ENCODE assay signal across 9 cellular contexts in the genomic region with DNA sequence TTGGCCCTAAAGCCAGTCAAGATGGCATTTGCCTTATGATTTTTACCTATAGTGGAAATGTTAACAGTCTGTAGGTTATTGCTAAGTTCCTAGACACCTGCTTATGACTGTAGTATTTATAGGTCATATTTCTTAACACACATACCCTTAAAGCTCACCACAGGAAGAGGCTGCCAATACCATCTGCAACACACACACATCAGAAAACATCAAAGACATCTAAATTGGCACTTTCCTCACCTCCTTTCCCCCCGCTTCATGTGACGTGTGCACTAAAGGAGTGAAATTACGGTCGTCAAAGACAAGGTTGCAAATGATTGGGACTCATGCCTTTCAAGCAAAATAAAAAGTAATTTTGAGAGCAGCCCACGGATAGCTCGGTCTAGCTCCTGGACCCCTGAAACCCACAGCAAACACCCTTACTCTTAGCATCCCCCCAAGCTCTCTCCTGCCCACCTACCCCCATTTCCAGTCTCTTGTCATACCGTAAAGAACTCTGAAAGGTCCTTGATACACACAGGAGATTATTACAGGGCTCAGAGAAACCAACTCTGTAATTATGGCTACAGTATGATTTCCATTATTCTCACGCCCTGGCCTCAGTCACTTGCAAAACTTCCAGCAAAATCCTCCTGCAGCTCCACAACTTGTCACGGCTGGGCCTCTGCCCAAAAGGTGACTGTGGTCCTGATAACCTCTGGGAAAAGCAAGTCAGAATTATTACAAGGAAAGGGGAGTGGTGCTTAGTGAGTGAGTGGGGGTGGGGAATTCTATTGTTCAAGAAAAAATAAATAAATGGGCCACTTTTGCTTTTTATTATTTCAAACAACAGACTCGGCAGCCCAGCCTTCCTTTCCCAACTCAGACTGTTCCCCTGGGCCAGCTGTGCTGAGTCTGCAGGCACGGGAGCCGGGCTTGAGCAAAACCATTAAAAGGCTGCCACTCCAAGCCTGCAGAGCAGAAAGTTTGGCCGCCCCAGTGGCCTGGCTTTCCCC.
DNase-seq lines count a peak whose midpoint lies in the region; ATAC-seq and TF ChIP-seq lines count a peak whose summit lies in the region.
"Had no signal": no experiment of that assay in that cellular context is flagged by ENCODE, and none has a peak within 500 bp of the region (broad histone marks: within the 10 kb centered on the region; RNA-seq: fewer than 3 reads in every experiment).

No MANE protein-coding gene starts in this region.

- H3K9me3 Mint-ChIP-seq in activated naive CD4-positive, alpha-beta T cell treated with anti-CD3 and anti-CD28 coated beads for 36 hours: no peaks in the 10 kb centered on the region
- H3K9me3 Mint-ChIP-seq in activated naive CD8-positive, alpha-beta T cell treated with anti-CD3 and anti-CD28 coated beads for 36 hours: no peaks in the 10 kb centered on the region
- H3K9me3 Mint-ChIP-seq in HFFc6: no peaks in the 10 kb centered on the region

- no peaks in the 10 kb centered on the region for H3K27me3 Mint-ChIP-seq in activated naive CD4-positive, alpha-beta T cell treated with anti-CD3 and anti-CD28 coated beads for 36 hours (ENCODE audit: low read depth)
- no peaks in the 10 kb centered on the region for H3K27me3 Mint-ChIP-seq in activated naive CD8-positive, alpha-beta T cell treated with anti-CD3 and anti-CD28 coated beads for 36 hours
- H3K27me3 Mint-ChIP-seq in HFFc6 (ENCODE audit: insufficient read depth): peaks cover 36% of the 10 kb centered on the region

- TF ChIP-seq POLR2A in testis (IDR thresholded peaks at IDR 0.05): no peak

- ATAC-seq in left colon: peak; percentile 48

- H3K36me3 Mint-ChIP-seq in activated naive CD4-positive, alpha-beta T cell treated with anti-CD3 and anti-CD28 coated beads for 36 hours (ENCODE audit: low read depth): no peaks in the 10 kb centered on the region
- H3K36me3 Mint-ChIP-seq in activated naive CD8-positive, alpha-beta T cell treated with anti-CD3 and anti-CD28 coated beads for 36 hours: no peaks in the 10 kb centered on the region
- no peaks in the 10 kb centered on the region for H3K36me3 Mint-ChIP-seq in HFFc6 (ENCODE audit: low read depth)

- H3K4me3 Mint-ChIP-seq in activated naive CD4-positive, alpha-beta T cell treated with anti-CD3 and anti-CD28 coated beads for 36 hours: peak overlapping the region; percentile 19
- peak overlapping the region; percentile 47 for H3K4me3 Mint-ChIP-seq in activated naive CD8-positive, alpha-beta T cell treated with anti-CD3 and anti-CD28 coated beads for 36 hours
- no peak overlapping the region for H3K4me3 Mint-ChIP-seq in HFFc6

- intact Hi-C loops in activated naive CD4-positive, alpha-beta T cell treated with anti-CD3 and anti-CD28 coated beads for 36 hours (cut with micrococcal nuclease): loop anchor here (1.0 to 5.0 kb wide), 8 partner anchors 25 to 596 kb away; partner anchors contain the start of genes CHCHD3 and PLXNA4
- intact Hi-C loops in left colon (cut with DNase I, micrococcal nuclease) (no loop called here), testis (cut with DNase I; ENCODE audit: low total_unique reads) (loop anchor here (10.0 kb wide), 1 partner anchor 81 kb away; no protein-coding TSS in a partner anchor)

- H3K27me3 ChIP-seq in testis: no peaks in the 10 kb centered on the region

- peak; percentile 77 for DNase-seq in activated naive CD4-positive, alpha-beta T cell treated with anti-CD3 and anti-CD28 coated beads for 36 hours
- no peak for DNase-seq in activated naive CD4-positive, alpha-beta T cell (lab: John Stamatoyannopoulos, UW)
- DNase-seq in activated naive CD8-positive, alpha-beta T cell treated with anti-CD3 and anti-CD28 coated beads for 36 hours: peak; percentile 42
- no peak for DNase-seq in left colon
- DNase-seq in testis: peak; percentile 52
- no peak for DNase-seq in NCI-H82 treated with DMSO at 0.1 percent for 48 hours (lab: John Stamatoyannopoulos, UW; ENCODE audit: unreplicated experiment)
- DNase-seq in DMS 273 (lab: John Stamatoyannopoulos, UW; ENCODE audit: unreplicated experiment): no peak
- DNase-seq in HFFc6: no peak

- no peaks in the 10 kb centered on the region for H3K36me3 ChIP-seq in testis (ENCODE audit: low read depth, missing control alignments)

- 63 to 66% methylated on average over 13 of the region's 13 CpGs for WGBS in testis, 2 donors

- H3K27ac Mint-ChIP-seq in activated naive CD4-positive, alpha-beta T cell treated with anti-CD3 and anti-CD28 coated beads for 36 hours: peak overlapping the region; percentile 61
- peak overlapping the region; percentile 64 for H3K27ac Mint-ChIP-seq in activated naive CD8-positive, alpha-beta T cell treated with anti-CD3 and anti-CD28 coated beads for 36 hours
- H3K27ac Mint-ChIP-seq in HFFc6: no peak overlapping the region

- CTCF ChIA-PET in activated naive CD4-positive, alpha-beta T cell treated with anti-CD3 and anti-CD28 coated beads for 36 hours (lab: Charles Lee): interaction anchor here (0.6 kb wide), 2 partner anchors 19 to 170 kb away, joined by 3 to 4 read pairs; no protein-coding TSS in a partner anchor

- no peak overlapping the region for H3K27ac ChIP-seq in testis
- H3K27ac ChIP-seq: KMS-11 had no signal

- H3K4me1 ChIP-seq in testis: peaks cover 3% of the 10 kb centered on the region

- TF ChIP-seq CTCF in testis (IDR thresholded peaks at IDR 0.05): no peak
- TF ChIP-seq CTCF in HFFc6 (IDR thresholded peaks at IDR 0.05): no peak

- H3K4me3 ChIP-seq in testis: no peak overlapping the region

- peaks cover 36% of the 10 kb centered on the region for H3K4me1 Mint-ChIP-seq in activated naive CD4-positive, alpha-beta T cell treated with anti-CD3 and anti-CD28 coated beads for 36 hours (ENCODE audit: low read depth)
- peaks cover 27% of the 10 kb centered on the region for H3K4me1 Mint-ChIP-seq in activated naive CD8-positive, alpha-beta T cell treated with anti-CD3 and anti-CD28 coated beads for 36 hours
- no peaks in the 10 kb centered on the region; the same call in 1 of the 2 replicates for H3K4me1 Mint-ChIP-seq in HFFc6 (ENCODE audit: low read depth)

- no peaks in the 10 kb centered on the region for H3K9me3 ChIP-seq in testis

Comparison
In these comparisons a context has a peak if more than half of its experiments do, and no peak if none do; other contexts are left out.
1. DNase-seq: peak in activated naive CD4-positive, alpha-beta T cell treated with anti-CD3 and anti-CD28 coated beads for 36 hours (single experiment), activated naive CD8-positive, alpha-beta T cell treated with anti-CD3 and anti-CD28 coated beads for 36 hours (single experiment) and testis (single experiment); none in activated naive CD4-positive, alpha-beta T cell (0 of 4), left colon (0 of 2), NCI-H82 treated with DMSO at 0.1 percent for 48 hours (single experiment), DMS 273 (single experiment) and HFFc6 (single experiment).
2. intact Hi-C loops: an anchor here in activated naive CD4-positive, alpha-beta T cell treated with anti-CD3 and anti-CD28 coated beads for 36 hours (1.0 to 5.0 kb wide) and testis (10.0 kb wide); none called in left colon.